In genomic region chr2:207505728-207506127, GRCh38 we compare ENCODE assay signal across 8 cellular contexts. TPM values are rescaled to one million over a fixed set of nuclear protein-coding genes. Genes with fewer than 3 reads are reported as not detected.
DNase-seq lines count a peak whose midpoint lies in the region; ATAC-seq, FAIRE-seq and TF ChIP-seq lines count a peak whose summit lies in the region.

No MANE protein-coding gene starts in this region.

- peaks cover 2% of the 10 kb centered on the region for H3K36me3 Mint-ChIP-seq in activated naive CD8-positive, alpha-beta T cell treated with anti-CD3 and anti-CD28 coated beads, Interleukin-2, amount 50 U/mL, for 24 hours (ENCODE audit: low read depth)

- H3K27ac ChIP-seq in lung (ENCODE audit: low read depth in 1 of 2, low read length in 1 of 2): peak overlapping the region in 1 of 2 donors; percentile 43
- no peak overlapping the region for H3K27ac ChIP-seq in effector memory CD4-positive, alpha-beta T cell (ENCODE audit: insufficient read depth, low read length, poor library complexity, severe bottlenecking)

- peaks cover 6% of the 10 kb centered on the region for H3K9me3 Mint-ChIP-seq in activated naive CD8-positive, alpha-beta T cell treated with anti-CD3 and anti-CD28 coated beads, Interleukin-2, amount 50 U/mL, for 24 hours

- H3K4me1 ChIP-seq in lung (ENCODE audit: control insufficient read depth in 2 of 2, insufficient read depth in 2 of 2, low read length in 2 of 2): peaks cover 4 to 23% of the 10 kb centered on the region in 2 donors
- H3K4me1 ChIP-seq in effector memory CD4-positive, alpha-beta T cell (ENCODE audit: control insufficient read depth, insufficient read depth, low read length, poor library complexity, severe bottlenecking): peaks cover 4% of the 10 kb centered on the region

- no peak for FAIRE-seq in HTR-8/SVneo (lab: Jason Lieb, UNC)

- no peaks in the 10 kb centered on the region for H3K27me3 ChIP-seq in lung (ENCODE audit: control insufficient read depth, insufficient read depth)
- H3K27me3 ChIP-seq in effector memory CD4-positive, alpha-beta T cell (replicated peaks; ENCODE audit: control insufficient read depth, insufficient read depth, low read length, poor library complexity, severe bottlenecking): no peaks in the 10 kb centered on the region

- H3K36me3 ChIP-seq in lung (ENCODE audit: control insufficient read depth in 2 of 2, insufficient read depth in 2 of 2, low read length in 2 of 2): no peaks in the 10 kb centered on the region
- H3K36me3 ChIP-seq in effector memory CD4-positive, alpha-beta T cell (ENCODE audit: control insufficient read depth, insufficient read depth, low read length): no peaks in the 10 kb centered on the region

- H3K9me3 ChIP-seq in lung (ENCODE audit: control insufficient read depth in 2 of 2, insufficient read depth in 1 of 2, low read length in 1 of 2): no peaks in the 10 kb centered on the region
- H3K9me3 ChIP-seq in effector memory CD4-positive, alpha-beta T cell (ENCODE audit: control insufficient read depth, low read length): no peaks in the 10 kb centered on the region

- ATAC-seq in activated naive CD8-positive, alpha-beta T cell treated with anti-CD3 and anti-CD28 coated beads, Interleukin-2, amount 50 U/mL, for 24 hours: peak; percentile 83
- ATAC-seq in lung (ENCODE audit: insufficient read depth, low FRiP score): peak; percentile 29
- no peak for ATAC-seq in HG03025 (IDR thresholded peaks at IDR 0.05; ENCODE audit: low FRiP score, unreplicated experiment)
- no peak for ATAC-seq in GM21825 (IDR thresholded peaks at IDR 0.05; ENCODE audit: unreplicated experiment)

- peak; percentile 81 for DNase-seq in AG08395 (ENCODE audit: low spot score)
- DNase-seq in HTR-8/SVneo (ENCODE audit: insufficient read length, low spot score): peak; percentile 71
- peak; percentile 33 for DNase-seq in activated naive CD8-positive, alpha-beta T cell treated with anti-CD3 and anti-CD28 coated beads, Interleukin-2, amount 50 U/mL, for 24 hours
- DNase-seq in lung (ENCODE audit: low spot score): no peak
- DNase-seq in SHP77 treated with DMSO at 0.1 percent for 48 hours (lab: John Stamatoyannopoulos, UW): no peak
- DNase-seq in effector memory CD4-positive, alpha-beta T cell: no peak

- peaks cover 62% of the 10 kb centered on the region for H3K4me1 Mint-ChIP-seq in activated naive CD8-positive, alpha-beta T cell treated with anti-CD3 and anti-CD28 coated beads, Interleukin-2, amount 50 U/mL, for 24 hours

- H3K4me3 ChIP-seq in lung: no peak overlapping the region
- H3K4me3 ChIP-seq in effector memory CD4-positive, alpha-beta T cell (ENCODE audit: insufficient read depth, low read depth, low read length, poor library complexity, severe bottlenecking): no peak overlapping the region

- peak overlapping the region; percentile 22 for H3K4me3 Mint-ChIP-seq in activated naive CD8-positive, alpha-beta T cell treated with anti-CD3 and anti-CD28 coated beads, Interleukin-2, amount 50 U/mL, for 24 hours

- no peaks in the 10 kb centered on the region for H3K27me3 Mint-ChIP-seq in activated naive CD8-positive, alpha-beta T cell treated with anti-CD3 and anti-CD28 coated beads, Interleukin-2, amount 50 U/mL, for 24 hours

- peak overlapping the region; percentile 54 for H3K27ac Mint-ChIP-seq in activated naive CD8-positive, alpha-beta T cell treated with anti-CD3 and anti-CD28 coated beads, Interleukin-2, amount 50 U/mL, for 24 hours

- no peak for TF ChIP-seq CTCF in lung (IDR thresholded peaks at IDR 0.05; ENCODE audit: control extremely low read depth, extremely low read depth)

- WGBS in lung, 2 donors: 10 to 15% methylated on average over 1 of the region's 1 CpG

RNA-seq across cellular contexts. Expression of gene CREB1, which starts 24.0 kb away (rescaled TPM):
- total RNA-seq in lung: 10 to 100 TPM; 54.2 to 79.6 TPM
- polyA plus RNA-seq in lung: 10 to 100 TPM in 1 of 2 donors, 1 to 10 TPM in 1; 5.4 to 16.0 TPM

Comparison
In these comparisons a context has a peak if more than half of its experiments do, and no peak if none do; other contexts are left out.
1. DNase-seq: peak in AG08395 (single experiment), HTR-8/SVneo (single experiment) and activated naive CD8-positive, alpha-beta T cell treated with anti-CD3 and anti-CD28 coated beads, Interleukin-2, amount 50 U/mL, for 24 hours (single experiment); none in lung (single experiment), SHP77 treated with DMSO at 0.1 percent for 48 hours (single experiment) and effector memory CD4-positive, alpha-beta T cell (0 of 3).
2. ATAC-seq: peak in activated naive CD8-positive, alpha-beta T cell treated with anti-CD3 and anti-CD28 coated beads, Interleukin-2, amount 50 U/mL, for 24 hours (single experiment) and lung (single experiment); none in HG03025 (single experiment) and GM21825 (single experiment).